ENCODE assay signal across 1 cellular context in genomic region chr17:17694229-17695081, GRCh38.
TF ChIP-seq lines count a peak whose summit lies in the region.

No MANE protein-coding gene starts in this region.

TF ChIP-seq in K562, 482 proteins besides CTCF, POLR2A, EP300 and RAD21 (continued from another document and continues in another):
- TF ChIP-seq ZHX1 (conservative IDR thresholded peaks at IDR 0.05; ENCODE audit: low read length) (no peak), TCF15 (CRISPR knock-in tag; IDR thresholded peaks at IDR 0.05) (no peak), CREM (IDR thresholded peaks at IDR 0.05; ENCODE audit: low read depth) (0 out of 2 replicates have a peak, but pooled peaks have one; percentile 6), CAMTA2 (CRISPR knock-in tag; conservative IDR thresholded peaks at IDR 0.05) (no peak), MAZ (CRISPR knock-in tag; conservative IDR thresholded peaks at IDR 0.05 in 1 of 2, IDR thresholded peaks at IDR 0.05 in 1 of 2) (peak; percentile 6 to 60; a peak in 2 of 4 replicates), ZNF217 (CRISPR knock-in tag; IDR thresholded peaks at IDR 0.05) (no peak), ZNF134 (CRISPR knock-in tag; conservative IDR thresholded peaks at IDR 0.05) (no peak), GATAD2B (IDR thresholded peaks at IDR 0.05; ENCODE audit: borderline replicate concordance) (0 out of 2 replicates have a peak, but pooled peaks have one; percentile 55), ZMIZ1 (IDR thresholded peaks at IDR 0.05; ENCODE audit: low read depth in 2 of 2, low read length in 2 of 2) (no peak), DMBX1 (CRISPR knock-in tag; IDR thresholded peaks at IDR 0.05; ENCODE audit: borderline replicate concordance) (0 out of 2 replicates have a peak, but pooled peaks have one; percentile 11), TEAD2 (tag; IDR thresholded peaks at IDR 0.05) (no peak), HCFC1 (IDR thresholded peaks at IDR 0.05; ENCODE audit: low read depth, low read length) (no peak), MTA2 (IDR thresholded peaks at IDR 0.05; ENCODE audit: low read depth) (no peak), E2F1 (CRISPR knock-in tag; IDR thresholded peaks at IDR 0.05) (no peak), ILF3 (IDR thresholded peaks at IDR 0.05; ENCODE audit: borderline replicate concordance) (no peak), GTF2E2 (tag; IDR thresholded peaks at IDR 0.05) (0 out of 2 replicates have a peak, but pooled peaks have one; percentile 23), SOX6 (IDR thresholded peaks at IDR 0.05) (no peak), TFAM (CRISPR knock-in tag; conservative IDR thresholded peaks at IDR 0.05) (no peak), PTRF (tag; IDR thresholded peaks at IDR 0.05) (no peak), ZNF395 (CRISPR knock-in tag; IDR thresholded peaks at IDR 0.05) (no peak), ZNF175 (CRISPR knock-in tag; IDR thresholded peaks at IDR 0.05; ENCODE audit: low read depth) (peak; percentile 65; the same call in 1 of the 2 replicates), ZNF551 (CRISPR knock-in tag; IDR thresholded peaks at IDR 0.05) (no peak), POLR3G (IDR thresholded peaks at IDR 0.05; ENCODE audit: extremely low read depth, insufficient read length, insufficient replicate concordance) (no peak), ETV6 (IDR thresholded peaks at IDR 0.05; ENCODE audit: borderline replicate concordance in 1 of 2, low read depth in 2 of 2, low read length in 1 of 2) (no peak), ETV6 (CRISPR knock-in tag; IDR thresholded peaks at IDR 0.05; ENCODE audit: borderline replicate concordance) (no peak), TAF1 (IDR thresholded peaks at IDR 0.05; ENCODE audit: control insufficient read depth, extremely low read depth, insufficient read depth, low read length, severe bottlenecking) (peak; percentile 34), FOSL1 (tag; conservative IDR thresholded peaks at IDR 0.05) (peak; percentile 70), PHTF2 (CRISPR knock-in tag; IDR thresholded peaks at IDR 0.05) (no peak), RBM22 (IDR thresholded peaks at IDR 0.05; ENCODE audit: low read depth, low read length, poor library complexity, severe bottlenecking) (no peak), TBL1XR1 (IDR thresholded peaks at IDR 0.05; ENCODE audit: low read length in 2 of 2) (no peak), U2AF2 (optimal IDR thresholded peaks at IDR 0.05; ENCODE audit: low read depth, low read length) (no peak), CEBPG (CRISPR knock-in tag; IDR thresholded peaks at IDR 0.05) (no peak), CEBPG (tag; conservative IDR thresholded peaks at IDR 0.05 in 1 of 2, IDR thresholded peaks at IDR 0.05 in 1 of 2) (no peak), FOXK2 (conservative IDR thresholded peaks at IDR 0.05 in 1 of 2, IDR thresholded peaks at IDR 0.05 in 1 of 2; ENCODE audit: low read depth in 2 of 2) (no peak), POLR2G (IDR thresholded peaks at IDR 0.05; ENCODE audit: low read depth, low read length) (peak; percentile 79), ZNF644 (tag; IDR thresholded peaks at IDR 0.05; ENCODE audit: low read depth) (no peak), MAX (CRISPR knock-in tag; IDR thresholded peaks at IDR 0.05) (peak; percentile 87), GABPA (tag; conservative IDR thresholded peaks at IDR 0.05; ENCODE audit: low read depth) (peak; percentile 67), ZNF584 (CRISPR knock-in tag; IDR thresholded peaks at IDR 0.05; ENCODE audit: low read depth) (no peak), U2AF1 (optimal IDR thresholded peaks at IDR 0.05; ENCODE audit: low read depth, low read length) (no peak)
- TF ChIP-seq, protein P1, sequence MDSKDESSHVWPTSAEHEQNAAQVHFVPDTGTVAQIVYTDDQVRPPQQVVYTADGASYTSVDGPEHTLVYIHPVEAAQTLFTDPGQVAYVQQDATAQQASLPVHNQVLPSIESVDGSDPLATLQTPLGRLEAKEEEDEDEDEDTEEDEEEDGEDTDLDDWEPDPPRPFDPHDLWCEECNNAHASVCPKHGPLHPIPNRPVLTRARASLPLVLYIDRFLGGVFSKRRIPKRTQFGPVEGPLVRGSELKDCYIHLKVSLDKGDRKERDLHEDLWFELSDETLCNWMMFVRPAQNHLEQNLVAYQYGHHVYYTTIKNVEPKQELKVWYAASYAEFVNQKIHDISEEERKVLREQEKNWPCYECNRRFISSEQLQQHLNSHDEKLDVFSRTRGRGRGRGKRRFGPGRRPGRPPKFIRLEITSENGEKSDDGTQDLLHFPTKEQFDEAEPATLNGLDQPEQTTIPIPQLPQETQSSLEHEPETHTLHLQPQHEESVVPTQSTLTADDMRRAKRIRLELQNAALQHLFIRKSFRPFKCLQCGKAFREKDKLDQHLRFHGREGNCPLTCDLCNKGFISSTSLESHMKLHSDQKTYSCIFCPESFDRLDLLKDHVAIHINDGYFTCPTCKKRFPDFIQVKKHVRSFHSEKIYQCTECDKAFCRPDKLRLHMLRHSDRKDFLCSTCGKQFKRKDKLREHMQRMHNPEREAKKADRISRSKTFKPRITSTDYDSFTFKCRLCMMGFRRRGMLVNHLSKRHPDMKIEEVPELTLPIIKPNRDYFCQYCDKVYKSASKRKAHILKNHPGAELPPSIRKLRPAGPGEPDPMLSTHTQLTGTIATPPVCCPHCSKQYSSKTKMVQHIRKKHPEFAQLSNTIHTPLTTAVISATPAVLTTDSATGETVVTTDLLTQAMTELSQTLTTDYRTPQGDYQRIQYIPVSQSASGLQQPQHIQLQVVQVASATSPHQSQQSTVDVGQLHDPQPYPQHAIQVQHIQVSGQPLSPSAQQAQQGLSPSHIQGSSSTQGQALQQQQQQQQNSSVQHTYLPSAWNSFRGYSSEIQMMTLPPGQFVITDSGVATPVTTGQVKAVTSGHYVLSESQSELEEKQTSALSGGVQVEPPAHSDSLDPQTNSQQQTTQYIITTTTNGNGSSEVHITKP (IDR thresholded peaks at IDR 0.05; ENCODE audit: partially characterized antibody), result peak; percentile 28
- TF ChIP-seq, protein P2, sequence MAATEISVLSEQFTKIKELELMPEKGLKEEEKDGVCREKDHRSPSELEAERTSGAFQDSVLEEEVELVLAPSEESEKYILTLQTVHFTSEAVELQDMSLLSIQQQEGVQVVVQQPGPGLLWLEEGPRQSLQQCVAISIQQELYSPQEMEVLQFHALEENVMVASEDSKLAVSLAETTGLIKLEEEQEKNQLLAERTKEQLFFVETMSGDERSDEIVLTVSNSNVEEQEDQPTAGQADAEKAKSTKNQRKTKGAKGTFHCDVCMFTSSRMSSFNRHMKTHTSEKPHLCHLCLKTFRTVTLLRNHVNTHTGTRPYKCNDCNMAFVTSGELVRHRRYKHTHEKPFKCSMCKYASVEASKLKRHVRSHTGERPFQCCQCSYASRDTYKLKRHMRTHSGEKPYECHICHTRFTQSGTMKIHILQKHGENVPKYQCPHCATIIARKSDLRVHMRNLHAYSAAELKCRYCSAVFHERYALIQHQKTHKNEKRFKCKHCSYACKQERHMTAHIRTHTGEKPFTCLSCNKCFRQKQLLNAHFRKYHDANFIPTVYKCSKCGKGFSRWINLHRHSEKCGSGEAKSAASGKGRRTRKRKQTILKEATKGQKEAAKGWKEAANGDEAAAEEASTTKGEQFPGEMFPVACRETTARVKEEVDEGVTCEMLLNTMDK (IDR thresholded peaks at IDR 0.05; ENCODE audit: borderline replicate concordance, insufficient read depth, low read depth, low read length, poor library complexity, severe bottlenecking), result no peak
- TF ChIP-seq, protein P3, sequence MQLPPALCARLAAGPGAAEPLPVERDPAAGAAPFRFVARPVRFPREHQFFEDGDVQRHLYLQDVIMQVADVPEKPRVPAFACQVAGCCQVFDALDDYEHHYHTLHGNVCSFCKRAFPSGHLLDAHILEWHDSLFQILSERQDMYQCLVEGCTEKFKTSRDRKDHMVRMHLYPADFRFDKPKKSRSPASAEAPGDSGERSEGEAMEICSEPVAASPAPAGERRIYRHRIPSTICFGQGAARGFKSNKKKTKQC (CRISPR knock-in tag; IDR thresholded peaks at IDR 0.05), result no peak; the same call in 1 of the 2 replicates
- TF ChIP-seq, protein P4, sequence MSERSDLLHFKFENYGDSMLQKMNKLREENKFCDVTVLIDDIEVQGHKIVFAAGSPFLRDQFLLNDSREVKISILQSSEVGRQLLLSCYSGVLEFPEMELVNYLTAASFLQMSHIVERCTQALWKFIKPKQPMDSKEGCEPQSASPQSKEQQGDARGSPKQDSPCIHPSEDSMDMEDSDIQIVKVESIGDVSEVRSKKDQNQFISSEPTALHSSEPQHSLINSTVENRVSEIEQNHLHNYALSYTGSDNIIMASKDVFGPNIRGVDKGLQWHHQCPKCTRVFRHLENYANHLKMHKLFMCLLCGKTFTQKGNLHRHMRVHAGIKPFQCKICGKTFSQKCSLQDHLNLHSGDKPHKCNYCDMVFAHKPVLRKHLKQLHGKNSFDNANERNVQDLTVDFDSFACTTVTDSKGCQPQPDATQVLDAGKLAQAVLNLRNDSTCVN (CRISPR knock-in tag; IDR thresholded peaks at IDR 0.05), result no peak
